In the genomic region with DNA sequence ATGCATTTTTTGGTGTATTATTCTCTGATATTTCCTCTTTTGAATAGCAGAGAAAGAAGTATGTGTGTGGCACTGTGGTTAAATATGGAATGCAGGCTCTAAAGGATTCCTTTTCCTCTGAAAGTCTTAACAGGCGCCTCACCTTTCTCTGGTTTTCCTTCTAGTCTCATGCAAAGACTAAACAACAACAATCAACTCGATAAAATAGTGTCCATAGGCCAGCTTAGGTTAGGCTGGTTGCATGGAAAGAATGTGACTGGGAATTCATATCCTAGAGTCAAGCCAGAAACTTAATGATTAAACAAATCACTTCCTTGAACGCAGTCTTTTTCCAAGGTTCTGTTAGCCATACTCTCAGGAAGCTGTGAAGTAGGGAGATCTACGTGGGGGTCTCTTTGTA, we compare ENCODE assay signal across 21 cellular contexts.
A peak's percentile ranks its signal among the peaks of the same experiment; 100 is the strongest.
DNase-seq lines count a peak whose midpoint lies in the region; ATAC-seq and TF ChIP-seq lines count a peak whose summit lies in the region.
"Had no signal": no experiment of that assay in that cellular context is flagged by ENCODE, and none has a peak within 500 bp of the region (broad histone marks: within the 10 kb centered on the region; RNA-seq: fewer than 3 reads in every experiment).

No MANE protein-coding gene starts in this region.

- CTCF ChIA-PET in OCI-LY7 (lab: Charles Lee; ENCODE audit: unreplicated experiment), result no interaction called here

- peaks cover 8% of the 10 kb centered on the region for H3K4me1 ChIP-seq in OCI-LY7 (ENCODE audit: insufficient read depth, low read length, poor library complexity, severe bottlenecking)
- H3K4me1 ChIP-seq: BE2C, Caco-2, foreskin keratinocyte, tibial artery had no signal

- H3K9me2 ChIP-seq in OCI-LY7 (ENCODE audit: insufficient read depth, low read length), result no peaks in the 10 kb centered on the region

- peaks cover 49% of the 10 kb centered on the region for H3K27me3 Mint-ChIP-seq in progenitor cell of endocrine pancreas

- H3K27ac Mint-ChIP-seq in progenitor cell of endocrine pancreas, result peak overlapping the region; percentile 19
- H3K27ac Mint-ChIP-seq: activated CD4-positive, alpha-beta T cell treated with anti-CD3 and anti-CD28 coated beads, Interleukin-2, amount 10 ng/mL, durations not matched to agents 24 days and 14 days; activated T-helper 2 cell treated with anti-CD3 and anti-CD28 coated beads, Interferon-gamma antibody, Interleukin-2, Interleukin-4, amounts not matched to agents 10 μg/mL and 5 μg/mL and 100 μg/mL, durations not matched to agents 14 hours and 24 hours and 36 hours had no signal

- no peak for ATAC-seq in GM18517 (IDR thresholded peaks at IDR 0.05; ENCODE audit: unreplicated experiment)
- ATAC-seq in HG02840 (IDR thresholded peaks at IDR 0.05; ENCODE audit: low FRiP score, unreplicated experiment), result no peak
- ATAC-seq: foreskin keratinocyte had no signal

- no peak overlapping the region for H3K27ac ChIP-seq in OCI-LY7 (ENCODE audit: low read depth, low read length, poor library complexity, severe bottlenecking)
- H3K27ac ChIP-seq: cardiac muscle cell, foreskin keratinocyte, tibial artery had no signal

- H3K36me3 ChIP-seq in OCI-LY7 (ENCODE audit: insufficient read depth, low read length), result no peaks in the 10 kb centered on the region
- H3K36me3 ChIP-seq: BE2C, cardiac muscle cell, tibial artery had no signal

- POLR2A ChIA-PET in OCI-LY7 (lab: Charles Lee), result interaction anchor here (2.0 kb wide), 1 partner anchor 13 kb away, joined by 9 read pairs; no protein-coding TSS in a partner anchor

- BruUV-seq in OCI-LY7 (replicated peaks; lab: Mats Ljungman, UMichigan), result no TSS peak

- H3K4me1 Mint-ChIP-seq in progenitor cell of endocrine pancreas (ENCODE audit: low read depth), result peaks cover 36% of the 10 kb centered on the region
- H3K4me1 Mint-ChIP-seq: activated CD4-positive, alpha-beta T cell treated with anti-CD3 and anti-CD28 coated beads, Interleukin-2, amount 10 ng/mL, durations not matched to agents 24 days and 14 days had no signal

- peak overlapping the region; percentile 25; the same call in 1 of the 2 replicates for H2AFZ ChIP-seq in OCI-LY7 (ENCODE audit: low read length)

- intact Hi-C loops in OCI-LY7 (cut with micrococcal nuclease; ENCODE audit: unreplicated experiment), result no loop called here

- H3K36me3 Mint-ChIP-seq in progenitor cell of endocrine pancreas (ENCODE audit: insufficient read depth), result no peaks in the 10 kb centered on the region

- no peaks in the 10 kb centered on the region for H4K20me1 ChIP-seq in OCI-LY7 (ENCODE audit: insufficient read depth, low read length)

- TF ChIP-seq CTCF in OCI-LY7 (conservative IDR thresholded peaks at IDR 0.05; ENCODE audit: low read length) (no peak), fibroblast of the aortic adventitia (IDR thresholded peaks at IDR 0.05; ENCODE audit: insufficient read depth, low read length) (no peak), progenitor cell of endocrine pancreas (IDR thresholded peaks at IDR 0.05; ENCODE audit: unreplicated experiment) (no peak)

- peak; percentile 63 for DNase-seq in GM03348 (ENCODE audit: low spot score)
- DNase-seq in OCI-LY7 (ENCODE audit: low spot score), result no peak
- peak; percentile 22 for DNase-seq in fibroblast of the aortic adventitia (ENCODE audit: low read depth)
- DNase-seq in progenitor cell of endocrine pancreas (ENCODE audit: low spot score, unreplicated experiment), result no peak
- no peak for DNase-seq in stimulated activated naive CD4-positive, alpha-beta T cell treated with Interleukin-2 at 50 U/mL for 16 hours (lab: John Stamatoyannopoulos, UW)
- DNase-seq in NCI-H2227 (lab: John Stamatoyannopoulos, UW; ENCODE audit: unreplicated experiment), result no peak
- DNase-seq: activated CD4-positive, alpha-beta T cell treated with anti-CD3 and anti-CD28 coated beads, Interleukin-2, amount 10 ng/mL, durations not matched to agents 24 days and 14 days; BE2C; Caco-2; foreskin keratinocyte; HCEC 1CT; hippocampal formation; NCI-H187; NCI-H446; retina; T-helper 1 cell; tibial artery had no signal

- H3K79me2 ChIP-seq in OCI-LY7 (ENCODE audit: insufficient read depth, low read depth, low read length), result no peaks in the 10 kb centered on the region

- no peaks in the 10 kb centered on the region for H3K9me3 ChIP-seq in OCI-LY7 (ENCODE audit: low read length)
- H3K9me3 ChIP-seq: BE2C, Caco-2, tibial artery had no signal

- H3K4me3 ChIP-seq in OCI-LY7 (ENCODE audit: low read depth, low read length, poor library complexity, severe bottlenecking), result no peak overlapping the region
- H3K4me3 ChIP-seq in fibroblast of the aortic adventitia (ENCODE audit: low read depth, low read length), result no peak overlapping the region
- H3K4me3 ChIP-seq: cardiac muscle cell, tibial artery had no signal

- H3K4me2 ChIP-seq in OCI-LY7 (ENCODE audit: low read length), result no peak overlapping the region

- no peak overlapping the region for H3K4me3 Mint-ChIP-seq in progenitor cell of endocrine pancreas (ENCODE audit: low read depth)
- H3K4me3 Mint-ChIP-seq: activated CD4-positive, alpha-beta T cell treated with anti-CD3 and anti-CD28 coated beads, Interleukin-2, amount 10 ng/mL, durations not matched to agents 24 days and 14 days had no signal

- no peaks in the 10 kb centered on the region for H3K9me3 Mint-ChIP-seq in progenitor cell of endocrine pancreas (ENCODE audit: low read depth)

Comparison
In these comparisons a context has a peak if more than half of its experiments do, and no peak if none do; other contexts are left out.
1. DNase-seq: peak in GM03348 (single experiment) and fibroblast of the aortic adventitia (single experiment); none in OCI-LY7 (single experiment), progenitor cell of endocrine pancreas (single experiment), stimulated activated naive CD4-positive, alpha-beta T cell treated with Interleukin-2 at 50 U/mL for 16 hours (single experiment) and NCI-H2227 (single experiment).